Comparison of ENCODE assay signal across 17 cellular contexts in the genomic region with DNA sequence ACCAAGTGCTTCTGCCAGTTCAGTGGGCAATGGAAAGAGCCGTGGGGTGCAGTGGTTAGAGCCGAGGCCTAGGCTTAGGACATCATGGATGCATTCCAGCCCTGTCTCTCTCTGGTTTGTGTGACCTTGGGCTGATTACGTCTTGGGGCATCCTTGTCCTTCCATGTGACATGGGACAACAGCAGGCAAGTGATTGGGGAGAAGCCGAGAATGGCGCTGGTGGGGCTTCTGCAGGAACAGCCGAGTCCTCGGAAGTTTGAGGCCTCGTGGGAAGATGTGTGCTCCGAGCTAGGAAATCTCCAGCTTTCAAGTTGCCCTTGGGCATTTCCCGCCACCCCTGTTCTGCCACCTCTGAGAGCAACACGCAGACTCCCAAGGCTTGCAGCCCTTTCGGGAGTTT. TPM values are rescaled to one million over a fixed set of nuclear protein-coding genes. Genes with fewer than 3 reads are reported as not detected.
"Had no signal": no experiment of that assay in that cellular context is flagged by ENCODE, and none has a peak within 500 bp of the region (broad histone marks: within the 10 kb centered on the region; RNA-seq: fewer than 3 reads in every experiment).

No MANE protein-coding gene starts in this region.

- H3K27me3 Mint-ChIP-seq: progenitor cell of endocrine pancreas had no signal

- H3K4me3 ChIP-seq: ascending aorta, heart right ventricle, testis had no signal

- H3K27ac ChIP-seq: ascending aorta, foreskin keratinocyte, testis had no signal

- H3K4me1 ChIP-seq: foreskin keratinocyte, testis had no signal

- H3K4me3 Mint-ChIP-seq: activated CD8-positive, alpha-beta memory T cell treated with anti-CD3 and anti-CD28 coated beads, Interleukin-2, amount 10 ng/mL, durations not matched to agents 7 days and 5 days; activated naive CD8-positive, alpha-beta T cell treated with anti-CD3 and anti-CD28 coated beads, Interleukin-2, amount 10 ng/mL, durations not matched to agents 7 days and 5 days; mesothelial cell of epicardium; stimulated activated naive CD8-positive, alpha-beta T cell treated with anti-CD3 and anti-CD28 coated beads, Interleukin-15, Interleukin-2, amounts not matched to agents 100 ng/mL and 50 ng/mL, for 24 hours; T-helper 2 cell treated with Interferon-gamma antibody and Interleukin-4, amounts not matched to agents 5 μg/mL and 100 μg/mL, for 36 hours had no signal

- H3K9me3 ChIP-seq: ascending aorta, heart right ventricle, testis had no signal

- DNase-seq: activated CD4-positive, alpha-beta T cell treated with anti-CD3 and anti-CD28 coated beads, Interleukin-2, amount 50 U/mL, for 4 hours; activated CD8-positive, alpha-beta memory T cell treated with anti-CD3 and anti-CD28 coated beads, Interleukin-2, amount 10 ng/mL, durations not matched to agents 7 days and 5 days; activated naive CD8-positive, alpha-beta T cell treated with anti-CD3 and anti-CD28 coated beads, Interleukin-2, amount 10 ng/mL, durations not matched to agents 7 days and 5 days; activated T-cell treated with anti-CD3 and anti-CD28 coated beads, Interleukin-2, amount 50 U/mL, for 48 hours; foreskin keratinocyte; heart right ventricle; kidney; nucleus accumbens; stimulated activated CD4-positive, alpha-beta T cell treated with anti-CD3 and anti-CD28 coated beads, Interleukin-2, amount 100 ng/mL, for 48 hours; stimulated activated CD8-positive, alpha-beta memory T cell treated with anti-CD3 and anti-CD28 coated beads, Interleukin-4, amount 100 ng/mL, for 48 hours; testis had no signal

- H3K36me3 Mint-ChIP-seq: activated CD8-positive, alpha-beta memory T cell treated with anti-CD3 and anti-CD28 coated beads, Interleukin-2, amount 10 ng/mL, durations not matched to agents 7 days and 5 days; activated naive CD8-positive, alpha-beta T cell treated with anti-CD3 and anti-CD28 coated beads, Interleukin-2, amount 10 ng/mL, durations not matched to agents 7 days and 5 days had no signal

- H3K36me3 ChIP-seq: ascending aorta had no signal

- H3K27ac Mint-ChIP-seq: activated CD8-positive, alpha-beta memory T cell treated with anti-CD3 and anti-CD28 coated beads, Interleukin-2, amount 10 ng/mL, durations not matched to agents 7 days and 5 days; activated naive CD8-positive, alpha-beta T cell treated with anti-CD3 and anti-CD28 coated beads, Interleukin-2, amount 10 ng/mL, durations not matched to agents 7 days and 5 days; progenitor cell of endocrine pancreas; stimulated activated naive CD8-positive, alpha-beta T cell treated with anti-CD3 and anti-CD28 coated beads, Interleukin-15, Interleukin-2, amounts not matched to agents 100 ng/mL and 50 ng/mL, for 24 hours; T-helper 2 cell treated with Interferon-gamma antibody and Interleukin-4, amounts not matched to agents 5 μg/mL and 100 μg/mL, for 36 hours had no signal

- ATAC-seq: activated CD4-positive, CD25-positive, alpha-beta regulatory T cell treated with anti-CD3 and anti-CD28 coated beads, Interleukin-2, amount 50 U/mL, for 24 hours; activated CD8-positive, alpha-beta memory T cell treated with anti-CD3 and anti-CD28 coated beads, Interleukin-2, amount 10 ng/mL, durations not matched to agents 7 days and 5 days; foreskin keratinocyte had no signal

- H3K27me3 ChIP-seq: ascending aorta, heart right ventricle, testis had no signal

- H3K9me3 Mint-ChIP-seq: activated naive CD8-positive, alpha-beta T cell treated with anti-CD3 and anti-CD28 coated beads, Interleukin-2, amount 10 ng/mL, durations not matched to agents 7 days and 5 days; mesothelial cell of epicardium; stimulated activated naive CD8-positive, alpha-beta T cell treated with anti-CD3 and anti-CD28 coated beads, Interleukin-15, Interleukin-2, amounts not matched to agents 100 ng/mL and 50 ng/mL, for 24 hours; T-helper 2 cell treated with Interferon-gamma antibody and Interleukin-4, amounts not matched to agents 5 μg/mL and 100 μg/mL, for 36 hours had no signal

RNA-seq across cellular contexts. Expression of a gene that starts 16.6 kb away (rescaled TPM):
- polyA plus RNA-seq: foreskin keratinocyte had no signal
